10 cellular contexts compared by ENCODE assay signal in the genomic region with DNA sequence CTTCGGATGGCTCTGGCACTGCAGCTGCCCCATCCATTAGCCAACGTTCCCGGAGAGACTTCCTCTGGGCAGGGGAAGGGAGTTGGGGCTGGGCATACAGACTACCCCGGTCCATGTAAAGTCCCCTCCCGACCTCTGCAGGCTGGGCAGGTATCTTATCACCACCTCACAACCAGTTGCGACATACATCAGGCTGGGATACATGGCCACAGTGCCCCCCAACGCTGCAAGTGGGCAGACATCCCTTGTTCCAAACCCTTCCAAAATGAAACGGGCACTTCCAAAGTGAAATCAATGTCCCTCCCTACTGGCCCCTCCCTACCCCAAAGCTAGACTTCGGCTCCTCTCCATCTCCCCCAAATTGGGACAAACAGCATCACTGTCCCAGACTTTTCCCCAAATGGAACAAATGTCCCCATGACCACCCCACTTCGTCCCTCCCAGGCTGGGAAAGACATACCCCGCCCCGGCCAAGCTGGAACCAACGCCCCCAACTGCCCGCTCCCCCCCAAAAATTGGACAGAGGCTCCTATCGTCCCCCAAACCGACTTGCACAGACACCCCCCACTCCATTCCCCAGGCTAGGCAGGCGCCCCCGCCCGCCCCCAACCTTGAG. TPM values are rescaled to one million over a fixed set of nuclear protein-coding genes. Genes with fewer than 3 reads are reported as not detected.
A peak's percentile ranks its signal among the peaks of the same experiment; 100 is the strongest.
DNase-seq lines count a peak whose midpoint lies in the region; ATAC-seq and TF ChIP-seq lines count a peak whose summit lies in the region.
"Had no signal": no experiment of that assay in that cellular context is flagged by ENCODE, and none has a peak within 500 bp of the region (broad histone marks: within the 10 kb centered on the region; RNA-seq: fewer than 3 reads in every experiment).

No MANE protein-coding gene starts in this region.

- H3K4me3 ChIP-seq in ACC112 (ENCODE audit: low read depth, low read length) (peak overlapping the region; percentile 53), GM23248 (peak overlapping the region; percentile 65)
- H3K4me3 ChIP-seq: SJSA1 had no signal

- in situ Hi-C loops in GM23248 (cut with MboI) = no loop called here

- no peaks in the 10 kb centered on the region for H3F3A ChIP-seq in GM23248 (ENCODE audit: insufficient read depth)

- H3K27me3 Mint-ChIP-seq in chondrocyte (ENCODE audit: low read depth) = peaks cover 3% of the 10 kb centered on the region
- H3K27me3 Mint-ChIP-seq in nephron (ENCODE audit: low read depth) = peaks cover 52% of the 10 kb centered on the region

- ATAC-seq in GM19452 (IDR thresholded peaks at IDR 0.05; ENCODE audit: unreplicated experiment) = no peak
- ATAC-seq: pancreas had no signal

- TF ChIP-seq CTCF in chondrocyte (IDR thresholded peaks at IDR 0.05) (no peak), nephron (IDR thresholded peaks at IDR 0.05; ENCODE audit: unreplicated experiment in 3 of 3) (no peak)

- H3K4me1 Mint-ChIP-seq in chondrocyte (ENCODE audit: low read depth) (peaks cover 11% of the 10 kb centered on the region), nephron (peaks cover 4% of the 10 kb centered on the region)

- H3K4me3 Mint-ChIP-seq in chondrocyte (ENCODE audit: unreplicated experiment) = peak overlapping the region; percentile 55
- H3K4me3 Mint-ChIP-seq in nephron = peak overlapping the region; percentile 77 to 81 (median 81)

- intact Hi-C loops in posterior vena cava (cut with DNase I) = no loop called here

- H4K20me1 ChIP-seq in GM23248 (ENCODE audit: insufficient read depth) = no peaks in the 10 kb centered on the region

- H3K27me3 ChIP-seq in ACC112 (ENCODE audit: insufficient read depth, low read length) (peaks cover 7% of the 10 kb centered on the region), GM23248 (replicated peaks; ENCODE audit: insufficient read depth) (peaks cover 12% of the 10 kb centered on the region; the same call in 1 of the 2 replicates)
- H3K27me3 ChIP-seq: pancreas had no signal

- DNase-seq in GM23248 = no peak
- no peak for DNase-seq in chondrocyte (ENCODE audit: low spot score)
- no peak for DNase-seq in posterior vena cava (ENCODE audit: low spot score)
- DNase-seq in COLO668 (lab: John Stamatoyannopoulos, UW; ENCODE audit: unreplicated experiment) = no peak
- DNase-seq in SIG-M5 treated with dmso at 0.1 percent for 504 hours (lab: John Stamatoyannopoulos, UW; ENCODE audit: unreplicated experiment) = no peak
- DNase-seq: pancreas had no signal

- no peaks in the 10 kb centered on the region for H3K9me3 ChIP-seq in GM23248 (ENCODE audit: low read depth)
- H3K9me3 ChIP-seq: pancreas, SJSA1 had no signal

- H3K36me3 Mint-ChIP-seq in chondrocyte (ENCODE audit: low read depth) (peaks cover 1% of the 10 kb centered on the region), nephron (ENCODE audit: low read depth) (peaks cover 14% of the 10 kb centered on the region)

- H3K27ac Mint-ChIP-seq in chondrocyte (ENCODE audit: unreplicated experiment) = no peak overlapping the region
- H3K27ac Mint-ChIP-seq in nephron = no peak overlapping the region

- WGBS in GM23248 (ENCODE audit: low coverage in 1 of 2, low lambda C conversion rate in 2 of 2, missing lambda C conversion rate in 2 of 2), 2 experiments = 27 to 46% methylated on average over 10 to 18 of the region's 19 CpGs

- H2AFZ ChIP-seq in ACC112 (ENCODE audit: low read length, unreplicated experiment) = no peak overlapping the region
- peak overlapping the region; percentile 39; the same call in 1 of the 2 replicates for H2AFZ ChIP-seq in GM23248

- H3K79me2 ChIP-seq in ACC112 (ENCODE audit: control insufficient read depth, insufficient read depth, low read length, unreplicated experiment) = no peaks in the 10 kb centered on the region
- no peaks in the 10 kb centered on the region for H3K79me2 ChIP-seq in GM23248 (ENCODE audit: insufficient read depth)

- no peak overlapping the region for H3K9ac ChIP-seq in GM23248

- peak overlapping the region; percentile 31 for H3K4me2 ChIP-seq in GM23248 (ENCODE audit: unreplicated experiment)

- H3K27ac ChIP-seq in ACC112 (ENCODE audit: low read depth, low read length) (no peak overlapping the region), GM23248 (no peak overlapping the region)
- H3K27ac ChIP-seq: pancreas, SJSA1 had no signal

- H3K9me3 Mint-ChIP-seq in chondrocyte (ENCODE audit: low read depth) (no peaks in the 10 kb centered on the region), nephron (peaks cover 3% of the 10 kb centered on the region)

- no peaks in the 10 kb centered on the region for H3K9me2 ChIP-seq in GM23248 (ENCODE audit: insufficient read depth)

- no peaks in the 10 kb centered on the region for H3K36me3 ChIP-seq in ACC112 (ENCODE audit: insufficient read depth, low read length)
- H3K36me3 ChIP-seq in GM23248 (ENCODE audit: low read depth) = no peaks in the 10 kb centered on the region
- H3K36me3 ChIP-seq: SJSA1 had no signal

- H3K4me1 ChIP-seq in ACC112 (ENCODE audit: control insufficient read depth, insufficient read depth, low read length, unreplicated experiment) (peaks cover 3% of the 10 kb centered on the region), GM23248 (ENCODE audit: insufficient read depth) (no peaks in the 10 kb centered on the region)

RNA-seq across cellular contexts. Expression of a gene that starts 5.0 kb away (rescaled TPM):
- total RNA-seq in GM23248 (2014; rRNA removed; shearing (Covaris generic)) = 0.25 TPM in 1 of 2 replicates, not detected in the other
- polyA plus RNA-seq in GM23248 (2016; fragmentation: Nextera tagmentation; extraction: Ambion mirVana) = 0.15 TPM in 1 of 2 replicates, not detected in the other
- total RNA-seq in chondrocyte (0.82 to 0.95 TPM (median 0.92 TPM) in 3 replicates), posterior vena cava (under 1 TPM in 1 of 2 donors, not detected in 1; 0.74 TPM)
- total RNA-seq: SJSA1 had no signal

RNA-seq across cellular contexts. Expression of a gene that starts 15.7 kb away (rescaled TPM):
- 1.3 TPM in 1 of 2 replicates, not detected in the other for total RNA-seq in GM23248 (2014; rRNA removed; shearing (Covaris generic))
- polyA plus RNA-seq in GM23248 (2016; fragmentation: Nextera tagmentation; extraction: Ambion mirVana) = 2.0 and 2.7 TPM in 2 replicates
- total RNA-seq in chondrocyte = 1.00 to 3.7 TPM (median 2.0 TPM) in 3 replicates
- 1 to 10 TPM; 1.0 to 1.4 TPM for total RNA-seq in posterior vena cava

RNA-seq across cellular contexts. Expression of a gene that starts 25.3 kb away (rescaled TPM):
- 7.5 and 8.5 TPM in 2 replicates for total RNA-seq in GM23248 (2014; rRNA removed; shearing (Covaris generic))
- polyA plus RNA-seq in GM23248 (2016; fragmentation: Nextera tagmentation; extraction: Ambion mirVana) = 5.8 and 7.1 TPM in 2 replicates
- total RNA-seq in chondrocyte (2.5 to 3.0 TPM (median 2.9 TPM) in 3 replicates), posterior vena cava (1 to 10 TPM; 3.6 to 5.3 TPM)

RNA-seq across cellular contexts. Expression of a gene that starts 28.7 kb away (rescaled TPM):
- total RNA-seq in GM23248 (2014; rRNA removed; shearing (Covaris generic)) = not detected in 2 replicates
- polyA plus RNA-seq in GM23248 (2016; fragmentation: Nextera tagmentation; extraction: Ambion mirVana) = not detected in 2 replicates
- total RNA-seq in chondrocyte = not detected in 3 replicates
- total RNA-seq in posterior vena cava = not detected
- total RNA-seq: pancreas, SJSA1 had no signal
- polyA plus RNA-seq: pancreas had no signal

RNA-seq across cellular contexts. Expression of a gene that starts 28.9 kb away (rescaled TPM):
- not detected in 2 replicates for total RNA-seq in GM23248 (2014; rRNA removed; shearing (Covaris generic))
- not detected in 2 replicates for polyA plus RNA-seq in GM23248 (2016; fragmentation: Nextera tagmentation; extraction: Ambion mirVana)
- total RNA-seq in chondrocyte = not detected in 3 replicates
- not detected for total RNA-seq in posterior vena cava
- total RNA-seq: pancreas, SJSA1 had no signal
- polyA plus RNA-seq: pancreas had no signal
